ENCODE assay signal across 26 cellular contexts in the genomic region with DNA sequence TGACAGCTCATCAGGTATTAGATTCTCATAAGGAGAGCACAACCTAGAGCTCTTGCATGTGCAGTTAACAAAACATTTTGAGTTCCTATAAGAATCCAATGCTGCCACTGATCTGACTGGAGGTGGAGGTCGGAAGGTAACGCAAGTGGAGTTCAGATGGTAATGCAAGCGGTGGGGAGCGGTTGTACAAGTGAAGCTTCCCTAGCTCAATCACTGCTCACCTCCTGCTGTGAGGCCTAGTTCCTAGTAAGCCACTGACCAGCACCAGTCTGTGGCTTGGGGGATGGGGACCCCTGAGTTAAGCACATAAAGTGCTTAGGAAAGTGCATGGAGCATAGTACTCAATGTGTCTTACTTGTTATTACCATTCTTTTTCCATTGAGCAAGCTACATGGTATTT.
DNase-seq lines count a peak whose midpoint lies in the region; ATAC-seq and TF ChIP-seq lines count a peak whose summit lies in the region.
"Had no signal": no experiment of that assay in that cellular context is flagged by ENCODE, and none has a peak within 500 bp of the region (broad histone marks: within the 10 kb centered on the region; RNA-seq: fewer than 3 reads in every experiment).

No MANE protein-coding gene starts in this region.

- H3K27ac Mint-ChIP-seq in H9 (no peak overlapping the region), glutamatergic neuron (ENCODE audit: unreplicated experiment) (no peak overlapping the region), T-cell (no peak overlapping the region)
- H3K27ac Mint-ChIP-seq: CD8-positive, alpha-beta T cell; IgD-negative memory B cell; T-helper 1 cell treated with Interleukin-12 subunit alpha and Interleukin-12 subunit beta and Interleukin-4 antibody, amounts not matched to agents 30 μg/mL and 1 μg/mL, for 36 hours had no signal

- CTCF ChIA-PET in T-cell (lab: Charles Lee) = interaction anchor here in 1 of 2 donors (0.6 kb wide), 1 partner anchor 239 kb away, joined by 8 read pairs; no protein-coding TSS in a partner anchor

- no peak overlapping the region for H3T11ph ChIP-seq in H9 (ENCODE audit: low read length)

- no peak overlapping the region for H3K9ac ChIP-seq in H9 (ENCODE audit: extremely low read depth, insufficient read length, low read length)
- H3K9ac ChIP-seq: KMS-11 had no signal

- no peaks in the 10 kb centered on the region for H3K79me1 ChIP-seq in H9 (ENCODE audit: insufficient read depth, low read depth, low read length, poor library complexity, severe bottlenecking)

- H3K36me3 Mint-ChIP-seq in H9 (ENCODE audit: insufficient read depth in 1 of 3, low read depth in 3 of 3) (no peaks in the 10 kb centered on the region; a peak in 1 of 7 replicates), glutamatergic neuron (ENCODE audit: unreplicated experiment) (no peaks in the 10 kb centered on the region), T-cell (no peaks in the 10 kb centered on the region)
- H3K36me3 Mint-ChIP-seq: CD8-positive, alpha-beta T cell; IgD-negative memory B cell had no signal

- H3K4me2 ChIP-seq in H9 (ENCODE audit: insufficient read depth, insufficient read length, low read length) = no peak overlapping the region
- H3K4me2 ChIP-seq: KMS-11 had no signal

- POLR2A ChIA-PET in T-cell (lab: Charles Lee) = no interaction called here

- no peaks in the 10 kb centered on the region for H3K27me3 ChIP-seq in H9 (ENCODE audit: insufficient read depth, low read length)

- H3K56ac ChIP-seq in H9 (ENCODE audit: insufficient read length, low read depth, low read length) = no peak overlapping the region

- H3K27ac ChIP-seq in H9 (ENCODE audit: insufficient read length, low read depth, low read length) = no peak overlapping the region
- H3K27ac ChIP-seq: C4-2B, HL-60, KMS-11, RWPE1 had no signal

- no peak overlapping the region for H3K23ac ChIP-seq in H9 (ENCODE audit: insufficient read length, low read depth, low read length)

- H3K4me3 Mint-ChIP-seq in H9 (no peak overlapping the region), glutamatergic neuron (ENCODE audit: unreplicated experiment) (no peak overlapping the region), T-cell (no peak overlapping the region)
- H3K4me3 Mint-ChIP-seq: CD8-positive, alpha-beta T cell; IgD-negative memory B cell; T-helper 1 cell treated with Interleukin-12 subunit alpha and Interleukin-12 subunit beta and Interleukin-4 antibody, amounts not matched to agents 30 μg/mL and 1 μg/mL, for 36 hours had no signal

- no peaks in the 10 kb centered on the region for H3K23me2 ChIP-seq in H9 (ENCODE audit: insufficient read length, low read depth, low read length, poor library complexity, severe bottlenecking)

- no peaks in the 10 kb centered on the region for H4K20me1 ChIP-seq in H9 (ENCODE audit: control insufficient read depth, insufficient read depth, insufficient read length)

- H2AK5ac ChIP-seq in H9 (ENCODE audit: insufficient read length, low read length) = no peak overlapping the region

- no peak overlapping the region for H4K5ac ChIP-seq in H9 (ENCODE audit: insufficient read length, low read depth, low read length)

- H3K79me2 ChIP-seq in H9 (ENCODE audit: insufficient read depth, low read length) = no peaks in the 10 kb centered on the region

- no peak overlapping the region for H4K8ac ChIP-seq in H9 (replicated peaks; ENCODE audit: insufficient read length, low read depth, low read length)

- whole genome bisulfite sequencing in H9 (ENCODE audit: extremely low coverage, insufficient read length, low lambda C conversion rate) = no CpG with 5 or more reads among the region's 4 CpGs

- H2BK5ac ChIP-seq in H9 (ENCODE audit: insufficient read length, low read length) = no peak overlapping the region

- H2BK12ac ChIP-seq in H9 (ENCODE audit: insufficient read length, low read depth, low read length) = no peak overlapping the region

- DNase-seq in H9 (peak; percentile 30), NCI-H82 treated with DMSO at 0.1 percent for 48 hours (lab: John Stamatoyannopoulos, UW; ENCODE audit: unreplicated experiment) (peak; percentile 26), glutamatergic neuron (peak; percentile 13), iPS-NIHi7 (ENCODE audit: extremely low spot score) (peak; percentile 12), NCI-H345 (lab: John Stamatoyannopoulos, UW) (no peak), T-cell (no peak), anterior cingulate cortex (lab: John Stamatoyannopoulos, UW) (no peak)
- DNase-seq: Caco-2; CD8-positive, alpha-beta T cell; GDM1; HCEC 1CT; MM.1S; NCI-H1048; NCI-H1417; NCI-H1694; NCI-H2029 treated with DMSO at 0.1 percent for 48 hours; NCI-H2227 treated with DMSO at 0.1 percent for 48 hours; NCI-H510A; SHP77 treated with DMSO at 0.1 percent for 48 hours had no signal

- no peak overlapping the region for H3K4ac ChIP-seq in H9 (ENCODE audit: low read depth, low read length)

- ATAC-seq in T-cell (replicated peaks in 1 of 4) = no peak
- ATAC-seq: CD8-positive, alpha-beta T cell; GM12878 had no signal

- H4K91ac ChIP-seq in H9 (ENCODE audit: insufficient read length, low read depth, low read length) = no peak overlapping the region

- H3K4me1 Mint-ChIP-seq in H9 (peaks cover 16 to 18% of the 10 kb centered on the region in 2 experiments), glutamatergic neuron (ENCODE audit: low read depth, unreplicated experiment) (peaks cover 6% of the 10 kb centered on the region), T-cell (no peaks in the 10 kb centered on the region)
- H3K4me1 Mint-ChIP-seq: IgD-negative memory B cell had no signal

- H3K14ac ChIP-seq in H9 (ENCODE audit: insufficient read depth, low read length) = no peak overlapping the region

- no peak overlapping the region for H2BK15ac ChIP-seq in H9 (ENCODE audit: low read depth, low read length)

- H2BK120ac ChIP-seq in H9 (ENCODE audit: low read depth, low read length, poor library complexity, severe bottlenecking) = no peak overlapping the region

- H3K27me3 Mint-ChIP-seq in H9 (ENCODE audit: low read depth) = no peaks in the 10 kb centered on the region
- H3K27me3 Mint-ChIP-seq in glutamatergic neuron (ENCODE audit: unreplicated experiment) = no peaks in the 10 kb centered on the region
- no peaks in the 10 kb centered on the region for H3K27me3 Mint-ChIP-seq in T-cell
- H3K27me3 Mint-ChIP-seq: IgD-negative memory B cell had no signal

- H3K9me3 Mint-ChIP-seq in H9 (no peaks in the 10 kb centered on the region), glutamatergic neuron (ENCODE audit: unreplicated experiment) (no peaks in the 10 kb centered on the region), T-cell (peaks cover 3 to 7% (median 6%) of the 10 kb centered on the region in 3 donors)
- H3K9me3 Mint-ChIP-seq: T-helper 1 cell treated with Interleukin-12 subunit alpha and Interleukin-12 subunit beta and Interleukin-4 antibody, amounts not matched to agents 30 μg/mL and 1 μg/mL, for 36 hours had no signal

- no peak overlapping the region for H2BK20ac ChIP-seq in H9 (ENCODE audit: low read depth, low read length, poor library complexity, severe bottlenecking)

- H2AFZ ChIP-seq in H9 (ENCODE audit: low read length) = no peak overlapping the region

- H3K4me1 ChIP-seq in H9 (ENCODE audit: insufficient read depth, low read length) = no peaks in the 10 kb centered on the region
- H3K4me1 ChIP-seq: Caco-2 had no signal

- H3K9me3 ChIP-seq in H9 (ENCODE audit: control insufficient read depth, low read depth, low read length) = no peaks in the 10 kb centered on the region
- H3K9me3 ChIP-seq: Caco-2 had no signal

- TF ChIP-seq CTCF in H9 (conservative IDR thresholded peaks at IDR 0.05) (no peak), glutamatergic neuron (IDR thresholded peaks at IDR 0.05; ENCODE audit: partially characterized antibody, unreplicated experiment) (no peak)

- H3K18ac ChIP-seq in H9 (ENCODE audit: insufficient read length, low read depth, low read length) = no peak overlapping the region

Comparison
In these comparisons a context has a peak if more than half of its experiments do, and no peak if none do; other contexts are left out.
1. DNase-seq: peak in H9 (single experiment), NCI-H82 treated with DMSO at 0.1 percent for 48 hours (single experiment), glutamatergic neuron (single experiment) and iPS-NIHi7 (single experiment); none in NCI-H345 (single experiment), T-cell (0 of 34) and anterior cingulate cortex (0 of 58).